Comparison of ENCODE assay signal across 1 cellular context in the genomic region with DNA sequence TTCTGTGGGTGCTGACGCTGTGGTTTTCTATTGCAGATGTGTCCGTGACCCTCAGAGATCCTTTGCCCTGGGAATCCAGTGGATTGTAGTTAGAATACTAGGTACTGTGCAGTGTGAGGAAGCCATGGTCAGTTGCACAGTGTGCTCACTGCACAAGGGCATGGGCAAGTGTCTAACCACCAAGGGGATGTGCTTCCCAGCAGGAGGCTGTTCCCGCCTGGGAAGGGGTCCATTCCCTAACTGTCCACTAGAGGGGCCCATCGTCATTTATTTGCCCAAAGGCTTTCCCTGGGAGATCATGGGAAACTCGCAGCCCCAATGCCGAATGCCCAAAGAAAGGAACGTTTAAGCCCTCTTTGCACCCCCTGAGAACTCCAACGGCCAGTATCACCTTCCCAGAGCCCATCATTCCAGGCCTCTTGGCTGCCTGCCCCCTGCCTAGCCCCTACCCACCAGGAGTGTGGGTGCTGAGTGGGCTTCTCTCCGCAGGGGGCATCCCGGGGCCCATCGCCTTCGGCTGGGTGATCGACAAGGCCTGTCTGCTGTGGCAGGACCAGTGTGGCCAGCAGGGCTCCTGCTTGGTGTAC.
TF ChIP-seq lines count a peak whose summit lies in the region.

No MANE protein-coding gene starts in this region.

TF ChIP-seq in HepG2, 621 proteins besides CTCF, POLR2A, EP300 and RAD21 (continued from another document and continues in another):
- TF ChIP-seq TFDP2 (CRISPR knock-in tag; IDR thresholded peaks at IDR 0.05) (peak; percentile 74), ZNF619 (CRISPR knock-in tag; IDR thresholded peaks at IDR 0.05) (no peak), ERF (CRISPR knock-in tag; IDR thresholded peaks at IDR 0.05) (0 out of 2 replicates have a peak, but pooled peaks have one; percentile 67), ZNF331 (CRISPR knock-in tag; IDR thresholded peaks at IDR 0.05) (peak; percentile 59; the same call in 1 of the 2 replicates), HDAC2 (CRISPR knock-in tag; IDR thresholded peaks at IDR 0.05) (peak; percentile 82), PHB2 (IDR thresholded peaks at IDR 0.05; ENCODE audit: partially characterized antibody) (no peak), ZNF780A (CRISPR knock-in tag; IDR thresholded peaks at IDR 0.05) (no peak), ZNF484 (CRISPR knock-in tag; IDR thresholded peaks at IDR 0.05; ENCODE audit: borderline replicate concordance, low read depth) (no peak), ZFY (CRISPR knock-in tag; IDR thresholded peaks at IDR 0.05) (peak; percentile 20; the same call in 1 of the 2 replicates), TFDP1 (CRISPR knock-in tag; IDR thresholded peaks at IDR 0.05; ENCODE audit: borderline replicate concordance) (peak; percentile 89; the same call in 1 of the 2 replicates), ZNF30 (CRISPR knock-in tag; IDR thresholded peaks at IDR 0.05) (no peak), ZKSCAN1 (IDR thresholded peaks at IDR 0.05; ENCODE audit: low read length) (peak; percentile 66; the same call in 1 of the 2 replicates), ZNF788 (CRISPR knock-in tag; IDR thresholded peaks at IDR 0.05; ENCODE audit: borderline replicate concordance) (peak; percentile 36; the same call in 1 of the 2 replicates), GTF2F1 (IDR thresholded peaks at IDR 0.05; ENCODE audit: low read length) (no peak), ISX (CRISPR knock-in tag; conservative IDR thresholded peaks at IDR 0.05) (no peak), UBTF (CRISPR knock-in tag; IDR thresholded peaks at IDR 0.05) (peak; percentile 47; the same call in 1 of the 2 replicates), ASH2L (IDR thresholded peaks at IDR 0.05; ENCODE audit: insufficient read length, low read depth, low read length) (no peak), MAFG (CRISPR knock-in tag; IDR thresholded peaks at IDR 0.05) (no peak), MAF1 (CRISPR knock-in tag; IDR thresholded peaks at IDR 0.05; ENCODE audit: borderline replicate concordance) (0 out of 2 replicates have a peak, but pooled peaks have one; percentile 55), ZNF782 (CRISPR knock-in tag; IDR thresholded peaks at IDR 0.05; ENCODE audit: borderline replicate concordance) (no peak), ZFP37 (CRISPR knock-in tag; IDR thresholded peaks at IDR 0.05; ENCODE audit: borderline replicate concordance) (peak; percentile 61; the same call in 1 of the 2 replicates), SOX5 (CRISPR knock-in tag; IDR thresholded peaks at IDR 0.05; ENCODE audit: borderline replicate concordance) (peak; percentile 41; the same call in 1 of the 2 replicates), NCOA1 (CRISPR knock-in tag; IDR thresholded peaks at IDR 0.05) (peak; percentile 34; the same call in 1 of the 2 replicates), ZGPAT (CRISPR knock-in tag; IDR thresholded peaks at IDR 0.05) (peak; percentile 55; the same call in 1 of the 2 replicates)
- TF ChIP-seq, protein P1, sequence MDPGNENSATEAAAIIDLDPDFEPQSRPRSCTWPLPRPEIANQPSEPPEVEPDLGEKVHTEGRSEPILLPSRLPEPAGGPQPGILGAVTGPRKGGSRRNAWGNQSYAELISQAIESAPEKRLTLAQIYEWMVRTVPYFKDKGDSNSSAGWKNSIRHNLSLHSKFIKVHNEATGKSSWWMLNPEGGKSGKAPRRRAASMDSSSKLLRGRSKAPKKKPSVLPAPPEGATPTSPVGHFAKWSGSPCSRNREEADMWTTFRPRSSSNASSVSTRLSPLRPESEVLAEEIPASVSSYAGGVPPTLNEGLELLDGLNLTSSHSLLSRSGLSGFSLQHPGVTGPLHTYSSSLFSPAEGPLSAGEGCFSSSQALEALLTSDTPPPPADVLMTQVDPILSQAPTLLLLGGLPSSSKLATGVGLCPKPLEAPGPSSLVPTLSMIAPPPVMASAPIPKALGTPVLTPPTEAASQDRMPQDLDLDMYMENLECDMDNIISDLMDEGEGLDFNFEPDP (CRISPR knock-in tag; conservative IDR thresholded peaks at IDR 0.05): no peak
- TF ChIP-seq, protein P2, sequence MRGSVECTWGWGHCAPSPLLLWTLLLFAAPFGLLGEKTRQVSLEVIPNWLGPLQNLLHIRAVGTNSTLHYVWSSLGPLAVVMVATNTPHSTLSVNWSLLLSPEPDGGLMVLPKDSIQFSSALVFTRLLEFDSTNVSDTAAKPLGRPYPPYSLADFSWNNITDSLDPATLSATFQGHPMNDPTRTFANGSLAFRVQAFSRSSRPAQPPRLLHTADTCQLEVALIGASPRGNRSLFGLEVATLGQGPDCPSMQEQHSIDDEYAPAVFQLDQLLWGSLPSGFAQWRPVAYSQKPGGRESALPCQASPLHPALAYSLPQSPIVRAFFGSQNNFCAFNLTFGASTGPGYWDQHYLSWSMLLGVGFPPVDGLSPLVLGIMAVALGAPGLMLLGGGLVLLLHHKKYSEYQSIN (CRISPR knock-in tag; IDR thresholded peaks at IDR 0.05; ENCODE audit: borderline replicate concordance): no peak
- TF ChIP-seq, protein P3, sequence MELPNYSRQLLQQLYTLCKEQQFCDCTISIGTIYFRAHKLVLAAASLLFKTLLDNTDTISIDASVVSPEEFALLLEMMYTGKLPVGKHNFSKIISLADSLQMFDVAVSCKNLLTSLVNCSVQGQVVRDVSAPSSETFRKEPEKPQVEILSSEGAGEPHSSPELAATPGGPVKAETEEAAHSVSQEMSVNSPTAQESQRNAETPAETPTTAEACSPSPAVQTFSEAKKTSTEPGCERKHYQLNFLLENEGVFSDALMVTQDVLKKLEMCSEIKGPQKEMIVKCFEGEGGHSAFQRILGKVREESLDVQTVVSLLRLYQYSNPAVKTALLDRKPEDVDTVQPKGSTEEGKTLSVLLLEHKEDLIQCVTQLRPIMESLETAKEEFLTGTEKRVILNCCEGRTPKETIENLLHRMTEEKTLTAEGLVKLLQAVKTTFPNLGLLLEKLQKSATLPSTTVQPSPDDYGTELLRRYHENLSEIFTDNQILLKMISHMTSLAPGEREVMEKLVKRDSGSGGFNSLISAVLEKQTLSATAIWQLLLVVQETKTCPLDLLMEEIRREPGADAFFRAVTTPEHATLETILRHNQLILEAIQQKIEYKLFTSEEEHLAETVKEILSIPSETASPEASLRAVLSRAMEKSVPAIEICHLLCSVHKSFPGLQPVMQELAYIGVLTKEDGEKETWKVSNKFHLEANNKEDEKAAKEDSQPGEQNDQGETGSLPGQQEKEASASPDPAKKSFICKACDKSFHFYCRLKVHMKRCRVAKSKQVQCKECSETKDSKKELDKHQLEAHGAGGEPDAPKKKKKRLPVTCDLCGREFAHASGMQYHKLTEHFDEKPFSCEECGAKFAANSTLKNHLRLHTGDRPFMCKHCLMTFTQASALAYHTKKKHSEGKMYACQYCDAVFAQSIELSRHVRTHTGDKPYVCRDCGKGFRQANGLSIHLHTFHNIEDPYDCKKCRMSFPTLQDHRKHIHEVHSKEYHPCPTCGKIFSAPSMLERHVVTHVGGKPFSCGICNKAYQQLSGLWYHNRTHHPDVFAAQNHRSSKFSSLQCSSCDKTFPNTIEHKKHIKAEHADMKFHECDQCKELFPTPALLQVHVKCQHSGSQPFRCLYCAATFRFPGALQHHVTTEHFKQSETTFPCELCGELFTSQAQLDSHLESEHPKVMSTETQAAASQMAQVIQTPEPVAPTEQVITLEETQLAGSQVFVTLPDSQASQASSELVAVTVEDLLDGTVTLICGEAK (IDR thresholded peaks at IDR 0.05): no peak
- TF ChIP-seq, protein P3 (CRISPR knock-in tag; IDR thresholded peaks at IDR 0.05): peak; percentile 25; the same call in 1 of the 2 replicates
- TF ChIP-seq, protein P4, sequence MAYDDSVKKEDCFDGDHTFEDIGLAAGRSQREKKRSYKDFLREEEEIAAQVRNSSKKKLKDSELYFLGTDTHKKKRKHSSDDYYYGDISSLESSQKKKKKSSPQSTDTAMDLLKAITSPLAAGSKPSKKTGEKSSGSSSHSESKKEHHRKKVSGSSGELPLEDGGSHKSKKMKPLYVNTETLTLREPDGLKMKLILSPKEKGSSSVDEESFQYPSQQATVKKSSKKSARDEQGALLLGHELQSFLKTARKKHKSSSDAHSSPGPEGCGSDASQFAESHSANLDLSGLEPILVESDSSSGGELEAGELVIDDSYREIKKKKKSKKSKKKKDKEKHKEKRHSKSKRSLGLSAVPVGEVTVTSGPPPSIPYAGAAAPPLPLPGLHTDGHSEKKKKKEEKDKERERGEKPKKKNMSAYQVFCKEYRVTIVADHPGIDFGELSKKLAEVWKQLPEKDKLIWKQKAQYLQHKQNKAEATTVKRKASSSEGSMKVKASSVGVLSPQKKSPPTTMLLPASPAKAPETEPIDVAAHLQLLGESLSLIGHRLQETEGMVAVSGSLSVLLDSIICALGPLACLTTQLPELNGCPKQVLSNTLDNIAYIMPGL (CRISPR knock-in tag; IDR thresholded peaks at IDR 0.05; ENCODE audit: borderline replicate concordance in 1 of 2, low read depth in 1 of 2): peak in 1 of 2 experiments; percentile 88; a peak in 3 of 4 replicates
- TF ChIP-seq, protein P5, sequence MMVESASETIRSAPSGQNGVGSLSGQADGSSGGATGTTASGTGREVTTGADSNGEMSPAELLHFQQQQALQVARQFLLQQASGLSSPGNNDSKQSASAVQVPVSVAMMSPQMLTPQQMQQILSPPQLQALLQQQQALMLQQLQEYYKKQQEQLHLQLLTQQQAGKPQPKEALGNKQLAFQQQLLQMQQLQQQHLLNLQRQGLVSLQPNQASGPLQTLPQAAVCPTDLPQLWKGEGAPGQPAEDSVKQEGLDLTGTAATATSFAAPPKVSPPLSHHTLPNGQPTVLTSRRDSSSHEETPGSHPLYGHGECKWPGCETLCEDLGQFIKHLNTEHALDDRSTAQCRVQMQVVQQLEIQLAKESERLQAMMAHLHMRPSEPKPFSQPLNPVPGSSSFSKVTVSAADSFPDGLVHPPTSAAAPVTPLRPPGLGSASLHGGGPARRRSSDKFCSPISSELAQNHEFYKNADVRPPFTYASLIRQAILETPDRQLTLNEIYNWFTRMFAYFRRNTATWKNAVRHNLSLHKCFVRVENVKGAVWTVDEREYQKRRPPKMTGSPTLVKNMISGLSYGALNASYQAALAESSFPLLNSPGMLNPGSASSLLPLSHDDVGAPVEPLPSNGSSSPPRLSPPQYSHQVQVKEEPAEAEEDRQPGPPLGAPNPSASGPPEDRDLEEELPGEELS (CRISPR knock-in tag; IDR thresholded peaks at IDR 0.05): 0 out of 2 replicates have a peak, but pooled peaks have one; percentile 41
